ENCODE assay signal across 30 cellular contexts in genomic region chr14:76779221-76780057, GRCh38. TPM values are rescaled to one million over a fixed set of nuclear protein-coding genes. Genes with fewer than 3 reads are reported as not detected.
DNase-seq lines count a peak whose midpoint lies in the region; ATAC-seq, FAIRE-seq and TF ChIP-seq lines count a peak whose summit lies in the region.
"Had no signal": no experiment of that assay in that cellular context is flagged by ENCODE, and none has a peak within 500 bp of the region (broad histone marks: within the 10 kb centered on the region; RNA-seq: fewer than 3 reads in every experiment).

No MANE protein-coding gene starts in this region.

- CTCF ChIA-PET in SK-N-SH (lab: Yijun Ruan, JAX), result interaction anchor here (1.0 to 7.7 kb wide), 3 partner anchors 8 to 69 kb away, joined by 3 to 147 read pairs (median 19); no protein-coding TSS in a partner anchor
- CTCF ChIA-PET in HepG2 (lab: Yijun Ruan, JAX; ENCODE audit: low intra/inter-chr PET ratio, low total read pairs), result no interaction called here
- CTCF ChIA-PET in CD4-positive, alpha-beta T cell (lab: Charles Lee), result no interaction called here

- H3K27ac Mint-ChIP-seq in CD4-positive, alpha-beta T cell, result no peak overlapping the region
- H3K27ac Mint-ChIP-seq: CD8-positive, alpha-beta T cell; stimulated activated naive CD8-positive, alpha-beta T cell treated with anti-CD3 and anti-CD28 coated beads, Interleukin-15, Interleukin-2, amounts not matched to agents 100 ng/mL and 50 ng/mL, for 24 hours had no signal

- H3K27ac ChIP-seq in SK-N-SH (ENCODE audit: low read depth in 2 of 2, low read length in 1 of 2) (peak overlapping the region in 1 of 2 experiments; percentile 22; a peak in 1 of 4 replicates), HepG2 (ENCODE audit: extremely low read length, insufficient read depth, low read length) (no peak overlapping the region), right lobe of liver (no peak overlapping the region), neural cell (ENCODE audit: low read length) (no peak overlapping the region), vagina (no peak overlapping the region)
- no peak overlapping the region for H3K27ac ChIP-seq in CD4-positive, alpha-beta T cell (ENCODE audit: low read depth, low read length)
- H3K27ac ChIP-seq: 22Rv1, ovary, SJSA1, transverse colon had no signal

- POLR2A ChIA-PET in SK-N-SH (lab: Yijun Ruan, JAX) (no interaction called here), HepG2 (lab: Yijun Ruan, JAX) (no interaction called here)
- POLR2A ChIA-PET in CD4-positive, alpha-beta T cell (lab: Charles Lee), result interaction anchor here (1.5 kb wide), 1 partner anchor 10 kb away, joined by 4 read pairs; no protein-coding TSS in a partner anchor

- H3K27me3 Mint-ChIP-seq in CD4-positive, alpha-beta T cell, result no peaks in the 10 kb centered on the region
- H3K27me3 Mint-ChIP-seq: naive thymus-derived CD4-positive, alpha-beta T cell; stimulated activated naive CD8-positive, alpha-beta T cell treated with anti-CD3 and anti-CD28 coated beads, Interleukin-15, Interleukin-2, amounts not matched to agents 100 ng/mL and 50 ng/mL, for 24 hours had no signal

- intact Hi-C loops in HepG2 (cut with micrococcal nuclease; ENCODE audit: unreplicated experiment) (no loop called here), right lobe of liver (cut with DNase I) (loop anchor here (10.0 kb wide), 2 partner anchors 65 to 75 kb away; no protein-coding TSS in a partner anchor), vagina (cut with DNase I) (no loop called here)
- intact Hi-C loops in CD4-positive, alpha-beta T cell (cut with DNase I, micrococcal nuclease), result no loop called here

- H3K9me3 Mint-ChIP-seq in CD4-positive, alpha-beta T cell, result no peaks in the 10 kb centered on the region
- H3K9me3 Mint-ChIP-seq: CD8-positive, alpha-beta T cell; stimulated activated naive CD8-positive, alpha-beta T cell treated with anti-CD3 and anti-CD28 coated beads, Interleukin-15, Interleukin-2, amounts not matched to agents 100 ng/mL and 50 ng/mL, for 24 hours had no signal

- peaks cover 16% of the 10 kb centered on the region for H3K4me1 Mint-ChIP-seq in CD4-positive, alpha-beta T cell (ENCODE audit: low read depth)

- H3K9me3 ChIP-seq in SK-N-SH (no peaks in the 10 kb centered on the region), HepG2 (ENCODE audit: low read length) (no peaks in the 10 kb centered on the region), right lobe of liver (no peaks in the 10 kb centered on the region), neural cell (ENCODE audit: low read length) (no peaks in the 10 kb centered on the region), vagina (no peaks in the 10 kb centered on the region)
- H3K9me3 ChIP-seq in CD4-positive, alpha-beta T cell (ENCODE audit: control insufficient read depth, low read length), result no peaks in the 10 kb centered on the region
- H3K9me3 ChIP-seq: adrenal gland, breast epithelium, ovary, SJSA1, transverse colon had no signal

- H3K36me3 ChIP-seq in SK-N-SH (replicated peaks in 1 of 2; ENCODE audit: control insufficient read depth in 1 of 2, insufficient read depth in 2 of 2, low read length in 1 of 2) (peaks cover 0 to 15% of the 10 kb centered on the region in 2 experiments), HepG2 (replicated peaks in 1 of 2; ENCODE audit: control insufficient read depth in 1 of 2, insufficient read depth in 2 of 2, low read length in 2 of 2) (peaks cover 4 to 9% of the 10 kb centered on the region in 2 experiments; a peak in 3 of 5 replicates), right lobe of liver (peaks cover 0 to under 1% (median 0%) of the 10 kb centered on the region in 4 donors), neural cell (ENCODE audit: insufficient read depth, low read length) (peaks cover 12% of the 10 kb centered on the region), vagina (peaks cover 0 to 10% of the 10 kb centered on the region in 2 donors)
- H3K36me3 ChIP-seq: breast epithelium, ovary, transverse colon had no signal

- peaks cover 14 to 44% of the 10 kb centered on the region in 2 experiments; a peak in 2 of 4 replicates for H3K4me1 ChIP-seq in SK-N-SH (ENCODE audit: control insufficient read depth in 1 of 2, insufficient read depth in 2 of 2, low read depth in 1 of 2, low read length in 1 of 2)
- H3K4me1 ChIP-seq in HepG2 (ENCODE audit: insufficient read depth, low read length), result peaks cover 9% of the 10 kb centered on the region
- H3K4me1 ChIP-seq in right lobe of liver, result no peaks in the 10 kb centered on the region
- peaks cover 22% of the 10 kb centered on the region for H3K4me1 ChIP-seq in vagina
- H3K4me1 ChIP-seq: breast epithelium, SJSA1 had no signal

- H4K20me1 ChIP-seq in SK-N-SH (ENCODE audit: insufficient read depth) (no peaks in the 10 kb centered on the region), HepG2 (ENCODE audit: insufficient read depth, low read length) (peaks cover 2% of the 10 kb centered on the region; the same call in 1 of the 2 replicates), neural cell (ENCODE audit: insufficient read depth) (no peaks in the 10 kb centered on the region)

- no peaks in the 10 kb centered on the region for H3K9me2 ChIP-seq in SK-N-SH
- H3K9me2 ChIP-seq in neural cell (ENCODE audit: insufficient read depth, low read length), result no peaks in the 10 kb centered on the region

- TF ChIP-seq RAD21 in SK-N-SH (IDR thresholded peaks at IDR 0.05; ENCODE audit: low read length) (no peak), HepG2 (CRISPR knock-in tag; IDR thresholded peaks at IDR 0.05) (no peak), neural cell (conservative IDR thresholded peaks at IDR 0.05) (no peak)

- H3K9ac ChIP-seq in SK-N-SH (no peak overlapping the region), HepG2 (ENCODE audit: insufficient read depth, low read depth, low read length) (no peak overlapping the region), neural cell (ENCODE audit: low read length) (no peak overlapping the region)

- BruUV-seq in HepG2 (replicated peaks; lab: Mats Ljungman, UMichigan), result no TSS peak

- H3K27me3 ChIP-seq in SK-N-SH (ENCODE audit: insufficient read depth), result no peaks in the 10 kb centered on the region
- H3K27me3 ChIP-seq in HepG2 (ENCODE audit: control insufficient read depth in 1 of 2, insufficient read depth in 2 of 2, low read length in 2 of 2), result no peaks in the 10 kb centered on the region
- no peaks in the 10 kb centered on the region for H3K27me3 ChIP-seq in right lobe of liver
- no peaks in the 10 kb centered on the region for H3K27me3 ChIP-seq in neural cell (ENCODE audit: insufficient read depth, low read depth, low read length)
- no peaks in the 10 kb centered on the region for H3K27me3 ChIP-seq in vagina
- no peaks in the 10 kb centered on the region for H3K27me3 ChIP-seq in CD4-positive, alpha-beta T cell (ENCODE audit: control insufficient read depth, insufficient read depth, low read length)
- H3K27me3 ChIP-seq: adrenal gland, breast epithelium, ovary, SJSA1, transverse colon had no signal

- no peak for FAIRE-seq in HepG2 (lab: Jason Lieb, UNC)
- FAIRE-seq: G401.6 had no signal

- H2AFZ ChIP-seq in SK-N-SH (ENCODE audit: low read depth) (no peak overlapping the region), HepG2 (ENCODE audit: low read length) (no peak overlapping the region), neural cell (ENCODE audit: low read depth, low read length) (no peak overlapping the region)

- in situ Hi-C loops in HepG2 (cut with HindIII; ENCODE audit: extremely low pct_ligation_motif_present, low pct_unique_long_range_greater_than_20kb), result loop anchor here (5.0 kb wide), 1 partner anchor 67 kb away; no protein-coding TSS in a partner anchor

- TF ChIP-seq EP300 in SK-N-SH (IDR thresholded peaks at IDR 0.05; ENCODE audit: borderline replicate concordance in 1 of 2, low read depth in 1 of 2, low read length in 1 of 2) (no peak), HepG2 (IDR thresholded peaks at IDR 0.05; ENCODE audit: low read depth in 2 of 2, low read length in 2 of 2) (no peak), HepG2 (CRISPR knock-in tag; IDR thresholded peaks at IDR 0.05; ENCODE audit: borderline replicate concordance) (no peak), neural cell (conservative IDR thresholded peaks at IDR 0.05; ENCODE audit: poor library complexity, severe bottlenecking) (no peak)

- 90% methylated on average over 4 of the region's 7 CpGs for WGBS in SK-N-SH (ENCODE audit: low lambda C conversion rate)
- 90% methylated on average over 4 of the region's 7 CpGs for WGBS in HepG2 (ENCODE audit: low lambda C conversion rate)
- WGBS in right lobe of liver (ENCODE audit: insufficient coverage, low coverage, low lambda C conversion rate, missing lambda C conversion rate), result 80% methylated on average over 1 of the region's 7 CpGs

- no peak for ATAC-seq in SK-N-SH treated with all-trans-retinoic acid at 6 μM for 48 hours
- no peak for ATAC-seq in HepG2
- no peak for ATAC-seq in right lobe of liver
- ATAC-seq in CD4-positive, alpha-beta T cell (ENCODE audit: poor library complexity), result no peak
- ATAC-seq: CD8-positive, alpha-beta T cell; left colon; naive thymus-derived CD4-positive, alpha-beta T cell had no signal

- no peak overlapping the region for H3K4me3 Mint-ChIP-seq in CD4-positive, alpha-beta T cell
- H3K4me3 Mint-ChIP-seq: CD8-positive, alpha-beta T cell; naive thymus-derived CD4-positive, alpha-beta T cell; stimulated activated naive CD8-positive, alpha-beta T cell treated with anti-CD3 and anti-CD28 coated beads, Interleukin-15, Interleukin-2, amounts not matched to agents 100 ng/mL and 50 ng/mL, for 24 hours had no signal

- H3K4me3 ChIP-seq in SK-N-SH (ENCODE audit: low read depth in 2 of 2, low read length in 1 of 2), result no peak overlapping the region
- H3K4me3 ChIP-seq in HepG2 (replicated peaks in 1 of 3; ENCODE audit: insufficient read depth in 1 of 3, low read depth in 2 of 3, low read length in 3 of 3), result no peak overlapping the region
- no peak overlapping the region for H3K4me3 ChIP-seq in right lobe of liver
- no peak overlapping the region for H3K4me3 ChIP-seq in neural cell (ENCODE audit: low read length)
- no peak overlapping the region for H3K4me3 ChIP-seq in vagina
- H3K4me3 ChIP-seq: adrenal gland, breast epithelium, ovary, SJSA1, transverse colon had no signal

- DNase-seq in SK-N-SH (no peak), HepG2 (ENCODE audit: low spot score) (no peak), right lobe of liver (no peak), vagina (ENCODE audit: extremely low spot score in 2 of 2) (peak; percentile 52 to 74), 8988T (no peak)
- no peak for DNase-seq in CD4-positive, alpha-beta T cell
- DNase-seq: activated CD4-positive, alpha-beta T cell treated with anti-CD3 and anti-CD28 coated beads for 48 hours; activated T-cell treated with anti-CD3 and anti-CD28 coated beads for 4 hours; adrenal gland; dermis blood vessel endothelial cell; DMS53; IMR-90; left colon; NCI-H1105; NCI-H2029 treated with DMSO at 0.1 percent for 48 hours; NCI-H2227 treated with DMSO at 0.1 percent for 48 hours; NCI-H748 treated with DMSO at 0.1 percent for 48 hours; T-helper 2 cell; transverse colon had no signal

- peaks cover 28% of the 10 kb centered on the region for H3K36me3 Mint-ChIP-seq in CD4-positive, alpha-beta T cell (ENCODE audit: low read depth)

- no peaks in the 10 kb centered on the region for H3F3A ChIP-seq in SK-N-SH (replicated peaks; ENCODE audit: insufficient read depth)
- no peaks in the 10 kb centered on the region for H3F3A ChIP-seq in neural cell (ENCODE audit: insufficient read depth, low read length, poor library complexity, severe bottlenecking)

- H3K4me2 ChIP-seq in SK-N-SH (no peak overlapping the region), HepG2 (ENCODE audit: low read depth, low read length) (no peak overlapping the region), neural cell (ENCODE audit: low read length) (no peak overlapping the region)

- no peaks in the 10 kb centered on the region for H3K79me2 ChIP-seq in SK-N-SH (ENCODE audit: insufficient read depth)
- no peaks in the 10 kb centered on the region for H3K79me2 ChIP-seq in HepG2 (ENCODE audit: insufficient read depth, low read length)
- H3K79me2 ChIP-seq in neural cell (replicated peaks; ENCODE audit: insufficient read depth, low read length), result no peaks in the 10 kb centered on the region

- TF ChIP-seq POLR2A in HepG2 (IDR thresholded peaks at IDR 0.05; ENCODE audit: insufficient read depth in 1 of 2, low read depth in 2 of 2, low read length in 2 of 2) (no peak), right lobe of liver (IDR thresholded peaks at IDR 0.05) (no peak), vagina (IDR thresholded peaks at IDR 0.05) (no peak)

- TF ChIP-seq CTCF in SK-N-SH (IDR thresholded peaks at IDR 0.05), result no peak
- no peak for TF ChIP-seq CTCF in HepG2 (CRISPR knock-in tag; IDR thresholded peaks at IDR 0.05)
- TF ChIP-seq CTCF in right lobe of liver (IDR thresholded peaks at IDR 0.05), result no peak
- no peak for TF ChIP-seq CTCF in neural cell (IDR thresholded peaks at IDR 0.05; ENCODE audit: poor library complexity, severe bottlenecking)
- no peak for TF ChIP-seq CTCF in vagina (IDR thresholded peaks at IDR 0.05)
- TF ChIP-seq CTCF in CD4-positive, alpha-beta T cell (IDR thresholded peaks at IDR 0.05), result no peak

RNA-seq across cellular contexts. Expression of gene VASH1, which starts 18.2 kb away (rescaled TPM):
- 4.8 and 4.9 TPM in 2 replicates for polyA plus RNA-seq in SK-N-SH (2012; rRNA removed)
- 2.1 and 2.8 TPM in 2 replicates for polyA plus RNA-seq in SK-N-SH (2012; cell fraction: cytosol; rRNA removed)
- 18.6 and 33.7 TPM in 2 replicates for polyA plus RNA-seq in SK-N-SH (2012; cell fraction: nucleus; rRNA removed)
- total RNA-seq in HepG2 (2016; rRNA removed; fragmentation: Illumina TruSeq; extraction: Trizol), result 0.18 and 0.24 TPM in 2 replicates
- not detected in 2 replicates for total RNA-seq in HepG2 (2016; cell fraction: cytosol; rRNA removed; fragmentation: Illumina TruSeq; extraction: Trizol; ENCODE audit: low read depth)
- total RNA-seq in HepG2 (2016; cell fraction: insoluble cytoplasmic fraction; rRNA removed; fragmentation: Illumina TruSeq; extraction: Trizol), result 0.12 and 0.17 TPM in 2 replicates
- total RNA-seq in HepG2 (2016; cell fraction: membrane; rRNA removed; fragmentation: Illumina TruSeq; extraction: Trizol), result 0.10 and 0.15 TPM in 2 replicates
- 0.34 and 0.43 TPM in 2 replicates for total RNA-seq in HepG2 (2016; cell fraction: nucleus; rRNA removed; fragmentation: Illumina TruSeq; extraction: Trizol)
- 0.11 and 0.42 TPM in 2 replicates for polyA plus RNA-seq in HepG2 (2011; rRNA removed)
- 0.15 and 0.32 TPM in 2 replicates for polyA plus RNA-seq in HepG2 (2011; cell fraction: cytosol; rRNA removed)
- polyA plus RNA-seq in HepG2 (2011; cell fraction: nucleus; rRNA removed), result 0.71 and 0.77 TPM in 2 replicates
- polyA plus RNA-seq in HepG2 (2012), result 0.28 and 0.65 TPM in 2 replicates
- polyA plus RNA-seq in HepG2 (2016; cell fraction: cytosol; fragmentation: Illumina TruSeq; extraction: Trizol; ENCODE audit: low read depth), result 0.10 TPM in 1 of 2 replicates, not detected in the other
- 0.24 and 0.26 TPM in 2 replicates for polyA plus RNA-seq in HepG2 (2016; cell fraction: insoluble cytoplasmic fraction; fragmentation: Illumina TruSeq; extraction: Trizol; ENCODE audit: low read depth)
- 0.21 TPM in 1 of 2 replicates, not detected in the other for polyA plus RNA-seq in HepG2 (2016; cell fraction: membrane; fragmentation: Illumina TruSeq; extraction: Trizol; ENCODE audit: low read depth)
- polyA plus RNA-seq in HepG2 (2016; cell fraction: nucleus; fragmentation: Illumina TruSeq; extraction: Trizol; ENCODE audit: insufficient read depth, low read depth), result 0.43 and 0.83 TPM in 2 replicates
- polyA minus RNA-seq in HepG2 (2011; rRNA and poly(A)+ RNA removed; ENCODE audit: low replicate concordance), result 0.28 TPM in 1 of 2 replicates, not detected in the other
- polyA minus RNA-seq in HepG2 (2011; cell fraction: cytosol; rRNA and poly(A)+ RNA removed), result 0.18 and 0.69 TPM in 2 replicates
- polyA minus RNA-seq in HepG2 (2011; cell fraction: nucleus; rRNA and poly(A)+ RNA removed), result 0.50 and 0.64 TPM in 2 replicates
- total RNA-seq in right lobe of liver, result 10 to 100 TPM in 1 of 6 experiments, 1 to 10 TPM in 5; 2.0 to 12.3 (median 4.6) TPM
- 26.8 and 29.4 TPM in 2 replicates for polyA plus RNA-seq in neural cell
- polyA minus RNA-seq in neural cell, result 46.3 and 50.2 TPM in 2 replicates
- total RNA-seq in vagina, result 6.1 TPM
- total RNA-seq in CD4-positive, alpha-beta T cell, result 1 to 10 TPM; 7.3 to 9.2 TPM

RNA-seq across cellular contexts. Expression of gene ANGEL1, which starts 33.2 kb away (rescaled TPM):
- 14.1 and 20.7 TPM in 2 replicates for polyA plus RNA-seq in SK-N-SH (2012; rRNA removed)
- 7.5 and 9.8 TPM in 2 replicates for polyA plus RNA-seq in SK-N-SH (2012; cell fraction: cytosol; rRNA removed)
- polyA plus RNA-seq in SK-N-SH (2012; cell fraction: nucleus; rRNA removed), result 48.0 and 56.1 TPM in 2 replicates
- total RNA-seq in HepG2 (2016; rRNA removed; fragmentation: Illumina TruSeq; extraction: Trizol), result 9.0 and 14.3 TPM in 2 replicates
- total RNA-seq in HepG2 (2016; cell fraction: cytosol; rRNA removed; fragmentation: Illumina TruSeq; extraction: Trizol; ENCODE audit: low read depth), result 2.0 and 2.3 TPM in 2 replicates
- total RNA-seq in HepG2 (2016; cell fraction: insoluble cytoplasmic fraction; rRNA removed; fragmentation: Illumina TruSeq; extraction: Trizol), result 7.0 and 14.3 TPM in 2 replicates
- total RNA-seq in HepG2 (2016; cell fraction: membrane; rRNA removed; fragmentation: Illumina TruSeq; extraction: Trizol), result 4.2 and 4.3 TPM in 2 replicates
- total RNA-seq in HepG2 (2016; cell fraction: nucleus; rRNA removed; fragmentation: Illumina TruSeq; extraction: Trizol), result 17.7 and 19.8 TPM in 2 replicates
- 20.1 and 22.0 TPM in 2 replicates for polyA plus RNA-seq in HepG2 (2011; rRNA removed)
- polyA plus RNA-seq in HepG2 (2011; cell fraction: cytosol; rRNA removed), result 14.1 and 15.1 TPM in 2 replicates
- polyA plus RNA-seq in HepG2 (2011; cell fraction: nucleus; rRNA removed), result 24.3 and 28.3 TPM in 2 replicates
- 9.5 and 10.1 TPM in 2 replicates for polyA plus RNA-seq in HepG2 (2012)
- 1.2 and 1.4 TPM in 2 replicates for polyA plus RNA-seq in HepG2 (2016; cell fraction: cytosol; fragmentation: Illumina TruSeq; extraction: Trizol; ENCODE audit: low read depth)
- 5.4 and 6.6 TPM in 2 replicates for polyA plus RNA-seq in HepG2 (2016; cell fraction: insoluble cytoplasmic fraction; fragmentation: Illumina TruSeq; extraction: Trizol; ENCODE audit: low read depth)
- polyA plus RNA-seq in HepG2 (2016; cell fraction: membrane; fragmentation: Illumina TruSeq; extraction: Trizol; ENCODE audit: low read depth), result 1.6 and 1.7 TPM in 2 replicates
- polyA plus RNA-seq in HepG2 (2016; cell fraction: nucleus; fragmentation: Illumina TruSeq; extraction: Trizol; ENCODE audit: insufficient read depth, low read depth), result 20.3 and 21.5 TPM in 2 replicates
- polyA minus RNA-seq in HepG2 (2011; rRNA and poly(A)+ RNA removed; ENCODE audit: low replicate concordance), result 49.6 and 66.8 TPM in 2 replicates
- 12.2 and 12.8 TPM in 2 replicates for polyA minus RNA-seq in HepG2 (2011; cell fraction: cytosol; rRNA and poly(A)+ RNA removed)
- polyA minus RNA-seq in HepG2 (2011; cell fraction: nucleus; rRNA and poly(A)+ RNA removed), result 26.4 and 31.6 TPM in 2 replicates
- total RNA-seq in right lobe of liver, result 10 to 100 TPM in 5 of 6 experiments, 1 to 10 TPM in 1; 9.3 to 17.8 (median 14.4) TPM
- 18.4 and 19.2 TPM in 2 replicates for polyA plus RNA-seq in neural cell
- 15.8 and 17.5 TPM in 2 replicates for polyA minus RNA-seq in neural cell
- total RNA-seq in vagina, result 13.0 TPM
- total RNA-seq in CD4-positive, alpha-beta T cell, result 10 to 100 TPM; 10.1 to 10.4 TPM

RNA-seq across cellular contexts. Expression of gene LRRC74A, which starts 46.8 kb away (rescaled TPM):
- polyA plus RNA-seq in SK-N-SH (2012; rRNA removed) (not detected in 2 replicates), HepG2 (2011; rRNA removed) (not detected in 2 replicates), neural cell (not detected in 2 replicates)
- polyA plus RNA-seq in SK-N-SH (2012; cell fraction: cytosol; rRNA removed), result not detected in 2 replicates
- not detected in 2 replicates for polyA plus RNA-seq in SK-N-SH (2012; cell fraction: nucleus; rRNA removed)
- total RNA-seq in HepG2 (2016; rRNA removed; fragmentation: Illumina TruSeq; extraction: Trizol) (not detected in 2 replicates), right lobe of liver (not detected), vagina (not detected)
- total RNA-seq in HepG2 (2016; cell fraction: cytosol; rRNA removed; fragmentation: Illumina TruSeq; extraction: Trizol; ENCODE audit: low read depth), result not detected in 2 replicates
- not detected in 2 replicates for total RNA-seq in HepG2 (2016; cell fraction: insoluble cytoplasmic fraction; rRNA removed; fragmentation: Illumina TruSeq; extraction: Trizol)
- not detected in 2 replicates for total RNA-seq in HepG2 (2016; cell fraction: membrane; rRNA removed; fragmentation: Illumina TruSeq; extraction: Trizol)
- not detected in 2 replicates for total RNA-seq in HepG2 (2016; cell fraction: nucleus; rRNA removed; fragmentation: Illumina TruSeq; extraction: Trizol)
- not detected in 2 replicates for polyA plus RNA-seq in HepG2 (2011; cell fraction: cytosol; rRNA removed)
- not detected in 2 replicates for polyA plus RNA-seq in HepG2 (2011; cell fraction: nucleus; rRNA removed)
- polyA plus RNA-seq in HepG2 (2012), result not detected in 2 replicates
- polyA plus RNA-seq in HepG2 (2016; cell fraction: cytosol; fragmentation: Illumina TruSeq; extraction: Trizol; ENCODE audit: low read depth), result not detected in 2 replicates
- not detected in 2 replicates for polyA plus RNA-seq in HepG2 (2016; cell fraction: insoluble cytoplasmic fraction; fragmentation: Illumina TruSeq; extraction: Trizol; ENCODE audit: low read depth)
- not detected in 2 replicates for polyA plus RNA-seq in HepG2 (2016; cell fraction: membrane; fragmentation: Illumina TruSeq; extraction: Trizol; ENCODE audit: low read depth)
- polyA plus RNA-seq in HepG2 (2016; cell fraction: nucleus; fragmentation: Illumina TruSeq; extraction: Trizol; ENCODE audit: insufficient read depth, low read depth), result not detected in 2 replicates
- not detected in 2 replicates for polyA minus RNA-seq in HepG2 (2011; rRNA and poly(A)+ RNA removed; ENCODE audit: low replicate concordance)
- polyA minus RNA-seq in HepG2 (2011; cell fraction: cytosol; rRNA and poly(A)+ RNA removed), result not detected in 2 replicates
- not detected in 2 replicates for polyA minus RNA-seq in HepG2 (2011; cell fraction: nucleus; rRNA and poly(A)+ RNA removed)
- not detected in 2 replicates for polyA minus RNA-seq in neural cell
- total RNA-seq in CD4-positive, alpha-beta T cell, result not detected
- total RNA-seq: adrenal gland; breast epithelium; CD8-positive, alpha-beta T cell; dermis blood vessel endothelial cell; IMR-90; left colon; naive thymus-derived CD4-positive, alpha-beta T cell; RPMI7951; SJSA1; transverse colon had no signal
- polyA plus RNA-seq: adrenal gland; IMR-90; naive thymus-derived CD4-positive, alpha-beta T cell had no signal

Comparison
In these comparisons a context has a peak if more than half of its experiments do, and no peak if none do; other contexts are left out.
1. intact Hi-C loops: an anchor here in right lobe of liver (10.0 kb wide); none called in HepG2, vagina and CD4-positive, alpha-beta T cell.
2. DNase-seq: peak in vagina (2 of 2); none in SK-N-SH (single experiment), HepG2 (single experiment), right lobe of liver (0 of 3), CD4-positive, alpha-beta T cell (0 of 10) and 8988T (single experiment).